In the genomic region with DNA sequence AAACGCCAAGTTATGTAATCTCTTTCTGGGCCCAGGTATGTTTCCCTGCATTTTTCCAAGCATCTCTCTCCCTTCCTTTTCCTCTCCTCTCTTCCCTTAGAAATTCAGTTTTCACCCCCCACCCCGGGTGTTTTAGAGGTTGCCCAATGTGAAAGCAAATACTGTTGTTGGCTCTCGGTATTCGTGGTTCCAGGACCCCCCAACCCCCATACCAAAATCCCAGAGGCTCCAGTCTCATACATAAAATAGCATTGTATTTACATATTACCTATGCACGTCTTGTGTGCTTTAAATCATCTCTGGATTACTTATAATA, we compare ENCODE assay signal across 9 cellular contexts. TPM values are rescaled to one million over a fixed set of nuclear protein-coding genes. Genes with fewer than 3 reads are reported as not detected.
DNase-seq lines count a peak whose midpoint lies in the region; ATAC-seq and TF ChIP-seq lines count a peak whose summit lies in the region.
"Had no signal": no experiment of that assay in that cellular context is flagged by ENCODE, and none has a peak within 500 bp of the region (broad histone marks: within the 10 kb centered on the region; RNA-seq: fewer than 3 reads in every experiment).

No MANE protein-coding gene starts in this region.

- H3K27me3 ChIP-seq in IMR-90 (ENCODE audit: control insufficient read depth, insufficient read depth, low read length) (0 out of 2 replicates have a peak, but pooled peaks cover 2% of the 10 kb centered on the region), Peyer's patch (no peaks in the 10 kb centered on the region)
- H3K27me3 ChIP-seq: testis had no signal

- H2BK120ac ChIP-seq in IMR-90 (ENCODE audit: low read depth, low read length): no peak overlapping the region

- no peak overlapping the region; the same call in 1 of the 2 replicates for H3K56ac ChIP-seq in IMR-90 (ENCODE audit: extremely low read depth, insufficient read depth, low read length)

- peak overlapping the region; percentile 16 for H3K4me3 ChIP-seq in AG09309 (ENCODE audit: control insufficient read depth, low read depth, low read length)
- H3K4me3 ChIP-seq in IMR-90 (ENCODE audit: insufficient read depth, low read depth, low read length): peak overlapping the region; percentile 24; the same call in 1 of the 2 replicates
- peak overlapping the region; percentile 36 for H3K4me3 ChIP-seq in fibroblast of pulmonary artery (replicated peaks; ENCODE audit: low read depth, low read length)
- H3K4me3 ChIP-seq in Peyer's patch: no peak overlapping the region
- H3K4me3 ChIP-seq: testis had no signal

- no peak overlapping the region for H3K23ac ChIP-seq in IMR-90 (ENCODE audit: low read depth, low read length)

- no TSS peak for BruUV-seq in IMR-90 (replicated peaks; lab: Mats Ljungman, UMichigan)

- no peaks in the 10 kb centered on the region for H3K36me3 ChIP-seq in IMR-90 (ENCODE audit: control insufficient read depth, insufficient read depth, low read length)
- H3K36me3 ChIP-seq in Peyer's patch: no peaks in the 10 kb centered on the region

- intact Hi-C loops in IMR-90 (cut with micrococcal nuclease): loop anchor here (1.0 to 10.0 kb wide), 10 partner anchors 77 to 1647 kb away; a partner anchor contains a TSS
- intact Hi-C loops in posterior vena cava (cut with DNase I): loop anchor here in 1 of 2 donors (10.0 kb wide), 1 partner anchor 63 kb away; no protein-coding TSS in a partner anchor

- H3K9me3 ChIP-seq in IMR-90 (ENCODE audit: control insufficient read depth, insufficient read depth, low read length): no peaks in the 10 kb centered on the region
- no peaks in the 10 kb centered on the region for H3K9me3 ChIP-seq in Peyer's patch
- H3K9me3 ChIP-seq: testis had no signal

- peak overlapping the region; percentile 45; the same call in 1 of the 2 replicates for H3K9ac ChIP-seq in IMR-90 (ENCODE audit: low read depth, low read length)

- H4K91ac ChIP-seq in IMR-90 (ENCODE audit: insufficient read depth, low read depth, low read length): no peak overlapping the region

- ATAC-seq in GM19395 (IDR thresholded peaks at IDR 0.05; ENCODE audit: unreplicated experiment): peak; percentile 24
- peak; percentile 25; the same call in 1 of the 2 replicates for ATAC-seq in IMR-90 (ENCODE audit: low read depth)
- ATAC-seq in esophagus mucosa: no peak

- TF ChIP-seq CTCF in AG09309 (IDR thresholded peaks at IDR 0.05; ENCODE audit: control insufficient read depth, insufficient read depth, low read depth, low read length, missing control alignments) (no peak), IMR-90 (conservative IDR thresholded peaks at IDR 0.05; ENCODE audit: low read depth, low read length) (no peak), fibroblast of pulmonary artery (IDR thresholded peaks at IDR 0.05; ENCODE audit: low read length, missing control alignments) (no peak), Peyer's patch (IDR thresholded peaks at IDR 0.05) (no peak)

- H4K5ac ChIP-seq in IMR-90 (ENCODE audit: low read depth, low read length): no peak overlapping the region

- H4K20me1 ChIP-seq in IMR-90 (ENCODE audit: insufficient read depth, low read length): no peaks in the 10 kb centered on the region

- H2AK9ac ChIP-seq in IMR-90 (replicated peaks; ENCODE audit: low read depth, low read length, poor library complexity): no peak overlapping the region

- no peaks in the 10 kb centered on the region for H3K79me1 ChIP-seq in IMR-90 (ENCODE audit: low read depth in 1 of 2, low read length in 2 of 2)

- H4K8ac ChIP-seq in IMR-90 (ENCODE audit: low read depth in 2 of 2, low read length in 2 of 2): no peak overlapping the region

- CTCF ChIA-PET in IMR-90 (lab: Yijun Ruan, JAX): interaction anchor here (0.6 to 1.3 kb wide), 4 partner anchors 99 to 1277 kb away, joined by 3 to 10 read pairs (median 4); no protein-coding TSS in a partner anchor

- in situ Hi-C loops in IMR-90 (cut with MboI; ENCODE audit: low sequenced_read_pairs): no loop called here

- H3K4me1 ChIP-seq in IMR-90 (ENCODE audit: control insufficient read depth, insufficient read depth, low read length): no peaks in the 10 kb centered on the region
- H3K4me1 ChIP-seq in Peyer's patch: no peaks in the 10 kb centered on the region
- H3K4me1 ChIP-seq: testis had no signal

- DNase-seq in AG09309 (ENCODE audit: low read depth) (no peak), IMR-90 (no peak), fibroblast of pulmonary artery (ENCODE audit: low read depth) (no peak), medulla oblongata (ENCODE audit: extremely low spot score) (no peak), posterior vena cava (ENCODE audit: low spot score) (no peak), Peyer's patch (no peak)

- no peak overlapping the region for H3K14ac ChIP-seq in IMR-90 (replicated peaks; ENCODE audit: low read depth, low read length)

- H3K4me2 ChIP-seq in IMR-90 (ENCODE audit: low read depth, low read length): peak overlapping the region; percentile 85

- H2AFZ ChIP-seq in IMR-90 (replicated peaks; ENCODE audit: low read length, poor library complexity): no peak overlapping the region

- no peak overlapping the region for H3K4ac ChIP-seq in IMR-90 (ENCODE audit: low read depth, low read length)

- no peak overlapping the region for H3K27ac ChIP-seq in IMR-90 (ENCODE audit: insufficient read depth, low read length)
- H3K27ac ChIP-seq in Peyer's patch: no peak overlapping the region
- H3K27ac ChIP-seq: testis had no signal

- H3K18ac ChIP-seq in IMR-90 (ENCODE audit: low read depth, low read length): no peak overlapping the region

- POLR2A ChIA-PET in IMR-90 (lab: Charles Lee; ENCODE audit: unreplicated experiment): no interaction called here

- TF ChIP-seq POLR2A in IMR-90 (IDR thresholded peaks at IDR 0.05; ENCODE audit: low read depth, low read length): no peak
- TF ChIP-seq POLR2A in Peyer's patch (IDR thresholded peaks at IDR 0.05): no peak

- H2AK5ac ChIP-seq in IMR-90 (ENCODE audit: low read depth, low read length): no peak overlapping the region

- H3K9me1 ChIP-seq in IMR-90 (ENCODE audit: insufficient read depth, low read length): no peaks in the 10 kb centered on the region

- WGBS in IMR-90 (ENCODE audit: extremely low coverage in 2 of 2, insufficient read length in 1 of 2), 2 experiments: no CpG with 5 or more reads among the region's 5 CpGs

- H2BK15ac ChIP-seq in IMR-90 (ENCODE audit: low read depth, low read length): no peak overlapping the region

- no peak overlapping the region for H2BK20ac ChIP-seq in IMR-90 (ENCODE audit: low read depth, low read length)

- no peak overlapping the region for H2BK5ac ChIP-seq in IMR-90 (ENCODE audit: low read depth, low read length, poor library complexity, severe bottlenecking)

- no peak for TF ChIP-seq RAD21 in IMR-90 (IDR thresholded peaks at IDR 0.05; ENCODE audit: low read length)

- dilution Hi-C loops in IMR-90 (cut with HindIII; ENCODE audit: low sequenced_read_pairs, unreplicated experiment): no loop called here

TF ChIP-seq in IMR-90, 13 proteins besides CTCF, POLR2A, EP300 and RAD21:
- TF ChIP-seq MAFK (IDR thresholded peaks at IDR 0.05; ENCODE audit: low read depth, low read length) (no peak), RFX5 (IDR thresholded peaks at IDR 0.05; ENCODE audit: low read depth, low read length) (no peak), MAZ (IDR thresholded peaks at IDR 0.05; ENCODE audit: borderline replicate concordance, low read depth, low read length) (no peak), CEBPB (IDR thresholded peaks at IDR 0.05; ENCODE audit: low read depth, low read length) (no peak), BHLHE40 (IDR thresholded peaks at IDR 0.05; ENCODE audit: low read depth, low read length) (no peak), SMC3 (IDR thresholded peaks at IDR 0.05; ENCODE audit: low read depth, low read length) (no peak), RCOR1 (IDR thresholded peaks at IDR 0.05; ENCODE audit: insufficient replicate concordance, low read length) (no peak)

RNA-seq across cellular contexts. Expression of a gene that starts 48.8 kb away (rescaled TPM):
- total RNA-seq in IMR-90 (2012; rRNA removed): 1.6 and 1.9 TPM in 2 replicates
- 0.66 and 0.84 TPM in 2 replicates for polyA plus RNA-seq in IMR-90 (2012; rRNA removed)
- 0.34 and 0.37 TPM in 2 replicates for polyA plus RNA-seq in IMR-90 (2012; cell fraction: cytosol; rRNA removed)
- polyA plus RNA-seq in IMR-90 (2012; cell fraction: nucleus; rRNA removed; ENCODE audit: low replicate concordance): 0.58 and 2.3 TPM in 2 replicates
- 3.1 TPM for total RNA-seq in esophagus mucosa
- 1 to 10 TPM; 3.5 TPM for total RNA-seq in posterior vena cava
- 1 to 10 TPM; 3.5 to 4.2 (median 4.0) TPM for total RNA-seq in Peyer's patch

Comparison
In these comparisons a context has a peak if more than half of its experiments do, and no peak if none do; other contexts are left out.
1. H3K4me3 ChIP-seq: peak in AG09309 (single experiment), IMR-90 (single experiment) and fibroblast of pulmonary artery (single experiment); none in Peyer's patch (0 of 4).